In the genomic region with DNA sequence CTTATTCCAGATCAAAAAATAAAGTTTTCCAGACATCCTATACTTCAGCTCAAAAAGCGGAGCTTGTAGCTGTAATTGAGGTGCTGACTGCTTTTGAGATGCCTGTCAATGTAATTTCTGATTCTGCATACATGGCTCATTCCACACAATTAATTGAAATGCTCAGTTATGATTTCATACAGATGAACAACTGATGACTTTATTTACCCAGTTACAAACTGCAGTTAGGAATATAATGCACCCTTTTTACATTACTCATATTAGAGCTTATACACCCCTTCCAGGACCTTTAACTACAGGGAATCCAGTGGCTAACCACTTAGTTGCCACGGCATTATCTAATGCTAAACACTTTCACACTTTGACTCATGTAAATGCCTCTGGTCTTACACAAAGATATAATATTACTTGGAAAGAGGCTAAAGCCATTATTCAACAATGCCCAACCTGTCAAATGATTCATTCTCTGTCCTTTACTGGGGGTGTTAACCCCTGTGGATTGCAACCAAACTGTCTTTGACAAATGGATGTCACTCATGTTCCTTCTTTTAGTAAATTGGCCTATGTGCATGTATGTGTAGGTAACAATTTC, we compare ENCODE assay signal across 34 cellular contexts.
DNase-seq lines count a peak whose midpoint lies in the region; TF ChIP-seq lines count a peak whose summit lies in the region.
"Had no signal": no experiment of that assay in that cellular context is flagged by ENCODE, and none has a peak within 500 bp of the region (broad histone marks: within the 10 kb centered on the region; RNA-seq: fewer than 3 reads in every experiment).

No MANE protein-coding gene starts in this region.

- H3K27ac ChIP-seq in RWPE1 = no peak overlapping the region
- H3K27ac ChIP-seq: adrenal gland, cardiac muscle cell, coronary artery, esophagus squamous epithelium, gastrocnemius medialis, left ventricle myocardium inferior, right lobe of liver, thoracic aorta, vagina had no signal

- POLR2A ChIA-PET in RWPE1 (lab: Yijun Ruan, JAX; ENCODE audit: low non-redundant PET) = no interaction called here

- peak; percentile 69 for DNase-seq in A172 (ENCODE audit: low spot score)
- DNase-seq in HCEC 1CT = peak; percentile 35
- DNase-seq in RWPE1 (ENCODE audit: low spot score) = peak; percentile 7
- peak; percentile 65 for DNase-seq in glomerular visceral epithelial cell (ENCODE audit: extremely low spot score)
- no peak for DNase-seq in activated CD8-positive, alpha-beta memory T cell treated with anti-CD3 and anti-CD28 coated beads, Interleukin-2, amount 50 U/mL, for 4 hours
- no peak for DNase-seq in SHP77 treated with DMSO at 0.1 percent for 48 hours (lab: John Stamatoyannopoulos, UW)
- no peak for DNase-seq in NCI-H1417 treated with DMSO at 0.1 percent for 48 hours (lab: John Stamatoyannopoulos, UW)
- DNase-seq in Kasumi-1 (lab: John Stamatoyannopoulos, UW) = no peak
- DNase-seq: activated B cell treated with CpG ODN at 0.5 μM for 24 hours; activated CD4-positive, alpha-beta T cell treated with anti-CD3 and anti-CD28 coated beads, Interleukin-2, amount 50 U/mL, for 1 hour; activated naive CD4-positive, alpha-beta T cell treated with Interleukin-2 at 50 U/mL for 16 hours; adrenal gland; CD4-positive, alpha-beta memory T cell; DMS 273 treated with DMSO at 0.1 percent for 48 hours; effector memory CD8-positive, alpha-beta T cell; esophagus squamous epithelium; gastrocnemius medialis; H9; hypothalamus; KG1; left ventricle myocardium inferior; NCI-H146; NCI-H2107; NCI-H446 treated with DMSO at 0.1 percent for 48 hours; posterior cingulate gyrus; right lobe of liver; SHP77; stimulated activated CD4-positive, alpha-beta T cell treated with anti-CD3 and anti-CD28 coated beads, Interleukin-12 subunit alpha, Interleukin-12 subunit beta, amount 100 ng/mL, for 4 hours; stimulated activated CD4-positive, alpha-beta T cell treated with anti-CD3 and anti-CD28 coated beads, Interleukin-4, amount 100 ng/mL, for 24 hours; SW 1271 had no signal

- no peak for TF ChIP-seq CTCF in RWPE1 (conservative IDR thresholded peaks at IDR 0.05; ENCODE audit: low read depth)

- CTCF ChIA-PET in RWPE1 (lab: Yijun Ruan, JAX) = no interaction called here

Comparison
In these comparisons a context has a peak if more than half of its experiments do, and no peak if none do; other contexts are left out.
1. DNase-seq: peak in A172 (single experiment), HCEC 1CT (single experiment), RWPE1 (single experiment) and glomerular visceral epithelial cell (single experiment); none in activated CD8-positive, alpha-beta memory T cell treated with anti-CD3 and anti-CD28 coated beads, Interleukin-2, amount 50 U/mL, for 4 hours (single experiment), SHP77 treated with DMSO at 0.1 percent for 48 hours (single experiment), NCI-H1417 treated with DMSO at 0.1 percent for 48 hours (single experiment) and Kasumi-1 (0 of 2).